In genomic region chr10:79702927-79703326, GRCh38 we compare ENCODE assay signal across 1 cellular context. TPM values are rescaled to one million over a fixed set of nuclear protein-coding genes. Genes with fewer than 3 reads are reported as not detected.
"Had no signal": no experiment of that assay in that cellular context is flagged by ENCODE, and none has a peak within 500 bp of the region (broad histone marks: within the 10 kb centered on the region; RNA-seq: fewer than 3 reads in every experiment).

TSS of gene NUTM2B (plus strand) at chr10:79703227. CDS start at chr10:79703610, 383 bp downstream.

RNA-seq across cellular contexts. Expression of gene NUTM2B, which starts in this region (rescaled TPM):
- total RNA-seq: SJSA1 had no signal
